Comparison of ENCODE assay signal across 38 cellular contexts in the genomic region with DNA sequence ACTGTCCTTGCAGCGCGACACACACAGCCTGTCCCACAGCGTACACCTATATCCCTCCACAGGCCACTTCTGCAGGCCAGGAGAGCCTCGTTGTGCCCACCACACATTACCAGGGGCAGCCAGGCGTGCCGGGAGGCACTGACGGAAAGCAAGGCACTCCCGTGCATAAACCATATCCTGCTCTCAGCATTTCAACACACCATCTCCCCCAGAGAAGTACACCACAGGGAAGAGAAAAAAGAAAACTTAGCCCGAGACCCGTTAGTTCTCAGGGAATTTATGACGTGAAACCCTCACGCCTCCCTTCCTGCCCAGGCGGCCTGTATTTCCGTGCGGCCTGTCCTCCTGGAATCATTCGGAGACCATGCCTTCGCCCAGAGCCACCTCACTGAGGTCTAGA. TPM values are rescaled to one million over a fixed set of nuclear protein-coding genes. Genes with fewer than 3 reads are reported as not detected.
"Had no signal": no experiment of that assay in that cellular context is flagged by ENCODE, and none has a peak within 500 bp of the region (broad histone marks: within the 10 kb centered on the region; RNA-seq: fewer than 3 reads in every experiment).

No MANE protein-coding gene starts in this region.

- ATAC-seq: activated CD4-positive, alpha-beta T cell treated with anti-CD3 and anti-CD28 coated beads for 36 hours; activated CD4-positive, CD25-positive, alpha-beta regulatory T cell treated with anti-CD3 and anti-CD28 coated beads, Interleukin-2, amount 50 U/mL, for 24 hours; activated CD8-positive, alpha-beta memory T cell treated with anti-CD3 and anti-CD28 coated beads, Interleukin-2, amount 10 ng/mL, durations not matched to agents 7 days and 5 days; activated CD8-positive, alpha-beta T cell treated with anti-CD3 and anti-CD28 coated beads, Interleukin-2, amount 10 ng/mL, durations not matched to agents 7 days and 5 days; activated naive CD8-positive, alpha-beta T cell treated with anti-CD3 and anti-CD28 coated beads, Interleukin-2, amount 50 U/mL, for 24 hours; WTC11 had no signal

- H3K36me3 ChIP-seq: ascending aorta, cardiac muscle cell, WERI-Rb-1 had no signal

- H3K4me3 ChIP-seq: ascending aorta, cardiac muscle cell had no signal

- H3K9me3 ChIP-seq: ascending aorta had no signal

- H3K36me3 Mint-ChIP-seq: activated CD8-positive, alpha-beta memory T cell treated with anti-CD3 and anti-CD28 coated beads, Interleukin-2, amount 10 ng/mL, durations not matched to agents 7 days and 5 days; activated naive CD4-positive, alpha-beta T cell treated with anti-CD3 and anti-CD28 coated beads, Interleukin-2, amount 10 ng/mL, durations not matched to agents 7 days and 5 days; activated naive CD4-positive, alpha-beta T cell treated with anti-CD3 and anti-CD28 coated beads, Interleukin-2, amount 50 U/mL, for 24 hours; activated naive CD8-positive, alpha-beta T cell; activated naive CD8-positive, alpha-beta T cell treated with anti-CD3 and anti-CD28 coated beads, Interleukin-2, amount 10 ng/mL, durations not matched to agents 7 days and 5 days; brain had no signal

- H3K27me3 ChIP-seq: ascending aorta, cardiac muscle cell had no signal

- H3K9me3 Mint-ChIP-seq: central memory CD8-positive, alpha-beta T cell had no signal

- H3K27me3 Mint-ChIP-seq: activated CD4-positive, alpha-beta memory T cell treated with anti-CD3 and anti-CD28 coated beads, Interleukin-2, amount 10 ng/mL, durations not matched to agents 7 days and 5 days; activated CD4-positive, alpha-beta T cell treated with anti-CD3 and anti-CD28 coated beads for 36 hours; activated CD4-positive, alpha-beta T cell treated with anti-CD3 and anti-CD28 coated beads, Interleukin-2, amount 10 ng/mL, durations not matched to agents 7 days and 5 days; activated CD8-positive, alpha-beta memory T cell treated with anti-CD3 and anti-CD28 coated beads, Interleukin-2, amount 10 ng/mL, durations not matched to agents 7 days and 5 days; activated naive CD4-positive, alpha-beta T cell treated with anti-CD3 and anti-CD28 coated beads, Interleukin-2, amount 10 ng/mL, durations not matched to agents 7 days and 5 days; activated naive CD4-positive, alpha-beta T cell treated with anti-CD3 and anti-CD28 coated beads, Interleukin-2, amount 50 U/mL, for 24 hours; activated naive CD8-positive, alpha-beta T cell treated with anti-CD3 and anti-CD28 coated beads, Interleukin-2, amount 10 ng/mL, durations not matched to agents 7 days and 5 days; central memory CD8-positive, alpha-beta T cell had no signal

- H3K4me1 ChIP-seq: ascending aorta had no signal

- H3K4me1 Mint-ChIP-seq: activated CD4-positive, alpha-beta memory T cell treated with anti-CD3 and anti-CD28 coated beads, Interleukin-2, amount 10 ng/mL, durations not matched to agents 7 days and 5 days; activated CD4-positive, alpha-beta T cell treated with anti-CD3 and anti-CD28 coated beads for 36 hours; activated CD4-positive, alpha-beta T cell treated with anti-CD3 and anti-CD28 coated beads, Interleukin-2, amount 10 ng/mL, durations not matched to agents 7 days and 5 days; activated CD8-positive, alpha-beta memory T cell treated with anti-CD3 and anti-CD28 coated beads, Interleukin-2, amount 10 ng/mL, durations not matched to agents 7 days and 5 days; activated naive CD4-positive, alpha-beta T cell treated with anti-CD3 and anti-CD28 coated beads, Interleukin-2, amount 10 ng/mL, durations not matched to agents 7 days and 5 days; activated naive CD4-positive, alpha-beta T cell treated with anti-CD3 and anti-CD28 coated beads, Interleukin-2, amount 50 U/mL, for 24 hours; activated naive CD8-positive, alpha-beta T cell treated with anti-CD3 and anti-CD28 coated beads, Interleukin-2, amount 10 ng/mL, durations not matched to agents 7 days and 5 days; activated naive CD8-positive, alpha-beta T cell treated with anti-CD3 and anti-CD28 coated beads, Interleukin-2, amount 50 U/mL, for 24 hours; brain; central memory CD8-positive, alpha-beta T cell; WTC11 had no signal

- H3K27ac ChIP-seq: ascending aorta, cardiac muscle cell, WERI-Rb-1 had no signal

- H3K27ac Mint-ChIP-seq: activated CD4-positive, alpha-beta memory T cell treated with anti-CD3 and anti-CD28 coated beads, Interleukin-2, amount 10 ng/mL, durations not matched to agents 7 days and 5 days; activated CD4-positive, alpha-beta T cell treated with anti-CD3 and anti-CD28 coated beads for 36 hours; activated CD4-positive, alpha-beta T cell treated with anti-CD3 and anti-CD28 coated beads, Interleukin-2, amount 10 ng/mL, durations not matched to agents 7 days and 5 days; activated CD8-positive, alpha-beta memory T cell treated with anti-CD3 and anti-CD28 coated beads, Interleukin-2, amount 10 ng/mL, durations not matched to agents 7 days and 5 days; activated CD8-positive, alpha-beta T cell treated with anti-CD3 and anti-CD28 coated beads, Interleukin-2, amount 10 ng/mL, durations not matched to agents 7 days and 5 days; activated naive CD4-positive, alpha-beta T cell treated with anti-CD3 and anti-CD28 coated beads, Interleukin-2, amount 10 ng/mL, durations not matched to agents 7 days and 5 days; activated naive CD4-positive, alpha-beta T cell treated with anti-CD3 and anti-CD28 coated beads, Interleukin-2, amount 50 U/mL, for 24 hours; activated naive CD8-positive, alpha-beta T cell; activated naive CD8-positive, alpha-beta T cell treated with anti-CD3 and anti-CD28 coated beads, Interleukin-2, amount 10 ng/mL, durations not matched to agents 7 days and 5 days; activated naive CD8-positive, alpha-beta T cell treated with anti-CD3 and anti-CD28 coated beads, Interleukin-2, amount 50 U/mL, for 24 hours; activated T-cell treated with anti-CD3 and anti-CD28 coated beads, Interleukin-2, amount 50 U/mL, for 24 hours; activated T-helper 2 cell treated with anti-CD3 and anti-CD28 coated beads, Interferon-gamma antibody, Interleukin-2, Interleukin-4, amounts not matched to agents 10 μg/mL and 5 μg/mL and 100 μg/mL, durations not matched to agents 14 hours and 24 hours and 36 hours; brain; T-helper 1 cell treated with Interleukin-12 subunit alpha and Interleukin-12 subunit beta and Interleukin-4 antibody, amounts not matched to agents 30 μg/mL and 1 μg/mL, for 36 hours; T-helper 2 cell treated with Interferon-gamma antibody and Interleukin-4, amounts not matched to agents 5 μg/mL and 100 μg/mL, for 36 hours; WTC11 had no signal

- DNase-seq: activated CD4-positive, alpha-beta memory T cell treated with anti-CD3 and anti-CD28 coated beads, Interleukin-2, amount 10 ng/mL, durations not matched to agents 7 days and 5 days; activated CD4-positive, alpha-beta T cell treated with anti-CD3 and anti-CD28 coated beads for 1 hour; activated CD4-positive, alpha-beta T cell treated with anti-CD3 and anti-CD28 coated beads for 36 hours; activated CD4-positive, alpha-beta T cell treated with anti-CD3 and anti-CD28 coated beads for 48 hours; activated CD4-positive, alpha-beta T cell treated with anti-CD3 and anti-CD28 coated beads, Interleukin-2, amount 10 ng/mL, durations not matched to agents 7 days and 5 days; activated CD4-positive, alpha-beta T cell treated with anti-CD3 and anti-CD28 coated beads, Interleukin-2, amount 50 U/mL, for 48 hours; activated CD4-positive, CD25-positive, alpha-beta regulatory T cell; activated CD8-positive, alpha-beta memory T cell treated with anti-CD3 and anti-CD28 coated beads for 24 hours; activated CD8-positive, alpha-beta memory T cell treated with anti-CD3 and anti-CD28 coated beads, Interleukin-2, amount 10 ng/mL, durations not matched to agents 7 days and 5 days; activated CD8-positive, alpha-beta memory T cell treated with anti-CD3 and anti-CD28 coated beads, Interleukin-2, amount 50 U/mL, for 48 hours; activated CD8-positive, alpha-beta T cell treated with anti-CD3 and anti-CD28 coated beads, Interleukin-2, amount 10 ng/mL, durations not matched to agents 7 days and 5 days; activated effector memory CD4-positive, alpha-beta T cell treated with Interleukin-2 at 50 U/mL for 16 hours; activated gamma-delta T cell; activated naive CD4-positive, alpha-beta T cell treated with anti-CD3 and anti-CD28 coated beads, Interleukin-2, amount 10 ng/mL, durations not matched to agents 7 days and 5 days; activated naive CD4-positive, alpha-beta T cell treated with Interleukin-2 at 50 U/mL for 16 hours; activated naive CD8-positive, alpha-beta T cell treated with anti-CD3 and anti-CD28 coated beads, Interleukin-2, amount 10 ng/mL, durations not matched to agents 7 days and 5 days; activated naive CD8-positive, alpha-beta T cell treated with anti-CD3 and anti-CD28 coated beads, Interleukin-2, amount 50 U/mL, for 24 hours; activated T-cell treated with anti-CD3 and anti-CD28 coated beads, Interleukin-2, amount 50 U/mL, for 24 hours; activated T-cell treated with anti-CD3 and anti-CD28 coated beads, Interleukin-2, amount 50 U/mL, for 48 hours; amygdala; anterior cingulate cortex; caudate nucleus; T-helper 1 cell; T-helper 2 cell; T-helper 9 cell; WERI-Rb-1 had no signal

- H3K4me3 Mint-ChIP-seq: activated CD4-positive, alpha-beta memory T cell treated with anti-CD3 and anti-CD28 coated beads, Interleukin-2, amount 10 ng/mL, durations not matched to agents 7 days and 5 days; activated CD4-positive, alpha-beta T cell treated with anti-CD3 and anti-CD28 coated beads for 36 hours; activated CD4-positive, alpha-beta T cell treated with anti-CD3 and anti-CD28 coated beads, Interleukin-2, amount 10 ng/mL, durations not matched to agents 7 days and 5 days; activated CD8-positive, alpha-beta memory T cell treated with anti-CD3 and anti-CD28 coated beads, Interleukin-2, amount 10 ng/mL, durations not matched to agents 7 days and 5 days; activated CD8-positive, alpha-beta T cell treated with anti-CD3 and anti-CD28 coated beads, Interleukin-2, amount 10 ng/mL, durations not matched to agents 7 days and 5 days; activated naive CD4-positive, alpha-beta T cell treated with anti-CD3 and anti-CD28 coated beads, Interleukin-2, amount 10 ng/mL, durations not matched to agents 7 days and 5 days; activated naive CD4-positive, alpha-beta T cell treated with anti-CD3 and anti-CD28 coated beads, Interleukin-2, amount 50 U/mL, for 24 hours; activated naive CD8-positive, alpha-beta T cell; activated naive CD8-positive, alpha-beta T cell treated with anti-CD3 and anti-CD28 coated beads, Interleukin-2, amount 10 ng/mL, durations not matched to agents 7 days and 5 days; activated naive CD8-positive, alpha-beta T cell treated with anti-CD3 and anti-CD28 coated beads, Interleukin-2, amount 50 U/mL, for 24 hours; activated T-cell treated with anti-CD3 and anti-CD28 coated beads, Interleukin-2, amount 50 U/mL, for 24 hours; brain; central memory CD8-positive, alpha-beta T cell; T-helper 1 cell treated with Interleukin-12 subunit alpha and Interleukin-12 subunit beta and Interleukin-4 antibody, amounts not matched to agents 30 μg/mL and 1 μg/mL, for 36 hours; T-helper 2 cell treated with Interferon-gamma antibody and Interleukin-4, amounts not matched to agents 5 μg/mL and 100 μg/mL, for 36 hours; WTC11 had no signal

RNA-seq across cellular contexts. Expression of gene SALL3, which starts 24.6 kb away (rescaled TPM):
- total RNA-seq: activated CD4-positive, alpha-beta memory T cell treated with anti-CD3 and anti-CD28 coated beads, Interleukin-2, amount 10 ng/mL, durations not matched to agents 7 days and 5 days; activated CD4-positive, alpha-beta T cell treated with anti-CD3 and anti-CD28 coated beads for 36 hours; activated CD4-positive, alpha-beta T cell treated with anti-CD3 and anti-CD28 coated beads, Interleukin-2, amount 10 ng/mL, durations not matched to agents 7 days and 5 days; activated CD8-positive, alpha-beta memory T cell treated with anti-CD3 and anti-CD28 coated beads, Interleukin-2, amount 10 ng/mL, durations not matched to agents 7 days and 5 days; activated CD8-positive, alpha-beta T cell treated with anti-CD3 and anti-CD28 coated beads, Interleukin-2, amount 10 ng/mL, durations not matched to agents 7 days and 5 days; activated naive CD8-positive, alpha-beta T cell treated with anti-CD3 and anti-CD28 coated beads, Interleukin-2, amount 10 ng/mL, durations not matched to agents 7 days and 5 days; activated T-helper 2 cell treated with anti-CD3 and anti-CD28 coated beads, Interferon-gamma antibody, Interleukin-2, Interleukin-4, amounts not matched to agents 10 μg/mL and 5 μg/mL and 100 μg/mL, durations not matched to agents 14 hours and 24 hours and 36 hours; ascending aorta; bronchial epithelial cell had no signal
